In the genomic region with DNA sequence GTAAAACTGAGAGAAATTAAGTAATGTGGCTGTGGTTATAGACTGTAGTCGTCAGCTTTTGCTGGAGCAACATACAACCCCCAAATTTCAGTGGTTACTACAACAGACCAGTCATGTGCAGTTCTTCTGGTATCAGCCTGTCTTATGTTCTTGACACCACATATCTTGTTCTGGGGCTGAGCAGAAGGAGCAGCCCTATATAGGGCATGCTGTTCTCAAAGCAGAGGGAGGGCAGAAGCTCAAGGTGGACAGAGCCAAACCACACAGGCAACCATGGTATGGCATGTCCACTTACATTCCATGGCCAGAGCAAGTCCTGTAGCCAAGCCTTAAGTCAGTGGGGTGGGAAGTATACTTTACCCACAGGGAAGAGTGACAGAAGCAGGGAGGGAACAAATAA, we compare ENCODE assay signal across 15 cellular contexts. TPM values are rescaled to one million over a fixed set of nuclear protein-coding genes. Genes with fewer than 3 reads are reported as not detected.
A peak's percentile ranks its signal among the peaks of the same experiment; 100 is the strongest.
DNase-seq lines count a peak whose midpoint lies in the region; ATAC-seq, FAIRE-seq and TF ChIP-seq lines count a peak whose summit lies in the region.
"Had no signal": no experiment of that assay in that cellular context is flagged by ENCODE, and none has a peak within 500 bp of the region (broad histone marks: within the 10 kb centered on the region; RNA-seq: fewer than 3 reads in every experiment).

No MANE protein-coding gene starts in this region.

- TF ChIP-seq POLR2A in GM12878 (IDR thresholded peaks at IDR 0.05; ENCODE audit: low read depth, low read length): peak; percentile 38

- POLR2A ChIA-PET in GM12878 (lab: Charles Lee): interaction anchor here (0.5 to 1.5 kb wide), 2 partner anchors 18 to 34 kb away, joined by 3 read pairs; no protein-coding TSS in a partner anchor

- no peak for TF ChIP-seq EP300 in GM12878 (IDR thresholded peaks at IDR 0.05; ENCODE audit: borderline replicate concordance in 1 of 2, control insufficient read depth in 1 of 2, low read depth in 2 of 2, low read length in 2 of 2)

- H2AFZ ChIP-seq in GM12878 (ENCODE audit: control insufficient read depth, low read depth, low read length): no peak overlapping the region

- FAIRE-seq in GM12878 (lab: Jason Lieb, UNC): no peak
- FAIRE-seq: K562 had no signal

- no peak for TF ChIP-seq RAD21 in GM12878 (IDR thresholded peaks at IDR 0.05; ENCODE audit: insufficient read depth, low read depth, low read length)

- H3K4me3 ChIP-seq in GM12878 (no peak overlapping the region), right cardiac atrium (ENCODE audit: low read length) (no peak overlapping the region), skeletal muscle tissue (ENCODE audit: low read length in 3 of 3) (peak overlapping the region in 2 of 3 donors; percentile 15 to 30)
- H3K4me3 ChIP-seq: K562, skin epidermis, transverse colon had no signal

- SMC1A ChIA-PET in GM12878 (lab: Charles Lee; ENCODE audit: uncharacterized antibody, unreplicated experiment): interaction anchor here (1.9 kb wide), 1 partner anchor 22 kb away, joined by 5 read pairs; no protein-coding TSS in a partner anchor

- no peak overlapping the region for H3K27ac ChIP-seq in GM12878 (ENCODE audit: control insufficient read depth, insufficient read depth)
- H3K27ac ChIP-seq in right cardiac atrium (ENCODE audit: low read length): peak overlapping the region; percentile 32
- H3K27ac ChIP-seq in skeletal muscle tissue (ENCODE audit: low read depth, low read length): peak overlapping the region; percentile 65
- H3K27ac ChIP-seq: skin epidermis, transverse colon had no signal

- H3K27me3 ChIP-seq in GM12878 (replicated peaks in 1 of 2; ENCODE audit: control insufficient read depth in 2 of 2, insufficient read depth in 2 of 2, low read length in 1 of 2) (no peaks in the 10 kb centered on the region), right cardiac atrium (ENCODE audit: control insufficient read depth, insufficient read depth) (no peaks in the 10 kb centered on the region), skeletal muscle tissue (ENCODE audit: control insufficient read depth in 3 of 3, insufficient read depth in 3 of 3, low read length in 3 of 3) (no peaks in the 10 kb centered on the region)
- H3K27me3 ChIP-seq: transverse colon had no signal

- H3K4me1 ChIP-seq in GM12878 (ENCODE audit: control insufficient read depth, insufficient read depth, low read length) (no peaks in the 10 kb centered on the region; the same call in 1 of the 2 replicates), right cardiac atrium (ENCODE audit: control insufficient read depth, insufficient read depth, low read length) (peaks cover 8% of the 10 kb centered on the region), skeletal muscle tissue (ENCODE audit: control insufficient read depth in 3 of 3, insufficient read depth in 3 of 3, low read length in 3 of 3) (peaks cover 29 to 52% (median 48%) of the 10 kb centered on the region in 3 donors)

- TSS peak; percentile 1 for BruUV-seq in GM12878 (replicated peaks; lab: Mats Ljungman, UMichigan)

- WGBS in GM12878 (ENCODE audit: insufficient coverage, insufficient replicate concordance, low lambda C conversion rate, missing lambda C conversion rate): 100% methylated on average over 1 of the region's 1 CpG
- WGBS in right cardiac atrium: 55% methylated on average over 1 of the region's 1 CpG

- CTCF ChIA-PET in GM12878 (lab: Yijun Ruan, JAX): interaction anchor here (1.4 kb wide), 1 partner anchor 94 kb away, joined by 3 read pairs; no protein-coding TSS in a partner anchor

- peak overlapping the region; percentile 24 for H3K27ac Mint-ChIP-seq in activated T-cell treated with anti-CD3 and anti-CD28 coated beads, Interleukin-2, amount 50 U/mL, for 24 hours

- peaks cover 26% of the 10 kb centered on the region for H3K79me2 ChIP-seq in GM12878 (ENCODE audit: control insufficient read depth, insufficient read depth, low read length)

- no peak overlapping the region for H3K9ac ChIP-seq in GM12878 (ENCODE audit: control insufficient read depth, insufficient read depth, low read length)
- no peak overlapping the region for H3K9ac ChIP-seq in skeletal muscle tissue (ENCODE audit: low read depth in 1 of 3, low read length in 3 of 3)

- H4K20me1 ChIP-seq in GM12878 (ENCODE audit: control insufficient read depth, insufficient read depth): 0 out of 2 replicates have a peak, but pooled peaks cover 5% of the 10 kb centered on the region

- no peak overlapping the region for H3K4me2 ChIP-seq in GM12878 (ENCODE audit: control insufficient read depth, insufficient read depth)

- H3K9me3 ChIP-seq in GM12878 (replicated peaks; ENCODE audit: control insufficient read depth, insufficient read depth, low read length): peaks cover 5% of the 10 kb centered on the region; the same call in 1 of the 3 replicates
- H3K9me3 ChIP-seq in right cardiac atrium (ENCODE audit: control insufficient read depth, low read length): no peaks in the 10 kb centered on the region
- no peaks in the 10 kb centered on the region for H3K9me3 ChIP-seq in skeletal muscle tissue (ENCODE audit: control insufficient read depth in 3 of 3, low read length in 3 of 3)
- H3K9me3 ChIP-seq: transverse colon had no signal

- H3K36me3 Mint-ChIP-seq in activated T-cell treated with anti-CD3 and anti-CD28 coated beads, Interleukin-2, amount 50 U/mL, for 24 hours (ENCODE audit: low read depth): peaks cover 91% of the 10 kb centered on the region

- H3K4me1 Mint-ChIP-seq in activated T-cell treated with anti-CD3 and anti-CD28 coated beads, Interleukin-2, amount 50 U/mL, for 24 hours (ENCODE audit: low read depth): peaks cover 54% of the 10 kb centered on the region

- no peaks in the 10 kb centered on the region for H3K9me3 Mint-ChIP-seq in activated T-cell treated with anti-CD3 and anti-CD28 coated beads, Interleukin-2, amount 50 U/mL, for 24 hours
- H3K9me3 Mint-ChIP-seq: CD4-positive, alpha-beta memory T cell; stimulated activated effector memory CD8-positive, alpha-beta T cell treated with anti-CD3 and anti-CD28 coated beads, Interleukin-12 subunit alpha, Interleukin-12 subunit beta, amount 100 ng/mL, for 72 hours had no signal

- no peaks in the 10 kb centered on the region for H3K27me3 Mint-ChIP-seq in activated T-cell treated with anti-CD3 and anti-CD28 coated beads, Interleukin-2, amount 50 U/mL, for 24 hours
- H3K27me3 Mint-ChIP-seq: CD4-positive, alpha-beta memory T cell had no signal

- H3K36me3 ChIP-seq in GM12878 (ENCODE audit: control insufficient read depth in 2 of 2, insufficient read depth in 2 of 2, low read length in 1 of 2) (peaks cover 8 to 34% of the 10 kb centered on the region in 2 experiments), skeletal muscle tissue (ENCODE audit: control insufficient read depth in 3 of 3, insufficient read depth in 3 of 3, low read length in 3 of 3) (peaks cover 8 to 35% (median 28%) of the 10 kb centered on the region in 3 donors)

- H3K4me3 Mint-ChIP-seq in activated T-cell treated with anti-CD3 and anti-CD28 coated beads, Interleukin-2, amount 50 U/mL, for 24 hours: no peak overlapping the region
- H3K4me3 Mint-ChIP-seq: stimulated activated effector memory CD8-positive, alpha-beta T cell treated with anti-CD3 and anti-CD28 coated beads, Interleukin-12 subunit alpha, Interleukin-12 subunit beta, amount 100 ng/mL, for 72 hours had no signal

- intact Hi-C loops in GM12878 (cut with micrococcal nuclease; ENCODE audit: unreplicated experiment) (no loop called here), right cardiac atrium (cut with DNase I) (loop anchor here in 1 of 4 donors (10.0 kb wide), 1 partner anchor 55 kb away; no protein-coding TSS in a partner anchor), head of caudate nucleus (cut with DNase I) (no loop called here)

- ATAC-seq in GM12878 (peak; percentile 54), right cardiac atrium (peak; percentile 77 to 91)
- ATAC-seq: K562; stimulated activated effector memory CD8-positive, alpha-beta T cell treated with anti-CD3 and anti-CD28 coated beads, Interleukin-12 subunit alpha, Interleukin-12 subunit beta, amount 100 ng/mL, for 72 hours had no signal

- TF ChIP-seq CTCF in GM12878 (IDR thresholded peaks at IDR 0.05 in 2 of 3, conservative IDR thresholded peaks at IDR 0.05 in 1 of 3; ENCODE audit: control insufficient read depth in 2 of 3, extremely low read depth in 1 of 3, insufficient read depth in 1 of 3, low read depth in 3 of 3, low read length in 3 of 3): no peak

- RAD21 ChIA-PET in GM12878 (lab: Charles Lee; ENCODE audit: unreplicated experiment): no interaction called here

- no peak for DNase-seq in activated T-cell treated with anti-CD3 and anti-CD28 coated beads, Interleukin-2, amount 50 U/mL, for 24 hours
- DNase-seq in activated T-cell treated with anti-CD3 and anti-CD28 coated beads, Interleukin-2, amount 50 U/mL, for 1 hour: no peak
- DNase-seq in GM12878 (ENCODE audit: low read depth, low spot score) (no peak), right cardiac atrium (peak in 1 of 3 donors; percentile 55), head of caudate nucleus (no peak), NCI-H2171 (lab: John Stamatoyannopoulos, UW) (no peak), NCI-H1092 (lab: John Stamatoyannopoulos, UW) (no peak)
- DNase-seq: activated CD4-positive, alpha-beta T cell treated with anti-CD3 and anti-CD28 coated beads, Interleukin-2, amount 50 U/mL, for 4 hours; CD4-positive, alpha-beta memory T cell; NCI-H1105; transverse colon had no signal

- in situ Hi-C loops in GM12878 (cut with MboI): no loop called here

TF ChIP-seq in GM12878, 131 proteins besides CTCF, POLR2A, EP300 and RAD21:
- TF ChIP-seq BRCA1 (IDR thresholded peaks at IDR 0.05; ENCODE audit: low read depth, low read length): no peak

RNA-seq across cellular contexts. Expression of gene PRKAR1A, which starts 7.7 kb away (rescaled TPM):
- 213 and 214 TPM in 2 replicates for total RNA-seq in GM12878 (2013; cell fraction: nucleolus; rRNA removed)
- total RNA-seq in GM12878 (2014; rRNA removed) (91.0 and 130 TPM in 2 replicates), GM12878 (2014; rRNA removed; fragmentation: Illumina TruSeq; extraction: Trizol) (129 and 130 TPM in 2 replicates), GM12878 (2021) (164 and 167 TPM in 2 replicates), right cardiac atrium (100 to 1,000 TPM; 545 to 768 (median 595) TPM), skeletal muscle tissue (267 TPM)
- polyA plus RNA-seq in GM12878 (2011; ENCODE audit: low read depth): 57.5 TPM
- polyA plus RNA-seq in GM12878 (2011; rRNA removed) (196 and 292 TPM in 2 replicates), GM12878 (2014; fragmentation: Illumina TruSeq; extraction: Trizol) (120 and 143 TPM in 2 replicates), GM12878 (2014; fragmentation: Nextera tagmentation; extraction: Ambion mirVana) (10 to 100 TPM; 29.1 to 35.6 TPM), GM12878 (2014; rRNA removed) (111 and 112 TPM in 2 replicates), GM12878 (2016; fragmentation: Nextera tagmentation; extraction: Ambion mirVana) (100 to 1,000 TPM; 191 to 200 TPM), right cardiac atrium (187 TPM)
- 114 and 138 TPM in 2 replicates for polyA plus RNA-seq in GM12878 (2011; cell fraction: cytosol; rRNA removed)
- 115 and 132 TPM in 2 replicates for polyA plus RNA-seq in GM12878 (2011; cell fraction: nucleus; rRNA removed)
- 89.6 and 124 TPM in 2 replicates for polyA plus RNA-seq in GM12878 (2012)
- 160 and 210 TPM in 2 replicates for polyA minus RNA-seq in GM12878 (2011; rRNA and poly(A)+ RNA removed)
- polyA minus RNA-seq in GM12878 (2011; cell fraction: cytosol; rRNA and poly(A)+ RNA removed): 143 and 148 TPM in 2 replicates
- polyA minus RNA-seq in GM12878 (2011; cell fraction: nucleus; rRNA and poly(A)+ RNA removed): 135 and 198 TPM in 2 replicates

Comparison
In these comparisons a context has a peak if more than half of its experiments do, and no peak if none do; other contexts are left out.
1. H3K4me3 ChIP-seq: peak in skeletal muscle tissue (2 of 3); none in GM12878 (single experiment) and right cardiac atrium (single experiment).